1 cellular context compared by ENCODE assay signal in genomic region chr2:3519255-3520190, GRCh38.
TF ChIP-seq lines count a peak whose summit lies in the region.

A gene with protein sequence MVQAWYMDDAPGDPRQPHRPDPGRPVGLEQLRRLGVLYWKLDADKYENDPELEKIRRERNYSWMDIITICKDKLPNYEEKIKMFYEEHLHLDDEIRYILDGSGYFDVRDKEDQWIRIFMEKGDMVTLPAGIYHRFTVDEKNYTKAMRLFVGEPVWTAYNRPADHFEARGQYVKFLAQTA (minus strand): TSS chr2:3519531. CDS start chr2:3519487, 44 bp downstream.

TF ChIP-seq in HepG2, 621 proteins besides CTCF, POLR2A, EP300 and RAD21 (continued from another document and continues in another):
- TF ChIP-seq ZHX1 (CRISPR knock-in tag; IDR thresholded peaks at IDR 0.05; ENCODE audit: low read depth) (peak; percentile 77; the same call in 1 of the 2 replicates), TEF (CRISPR knock-in tag; IDR thresholded peaks at IDR 0.05) (no peak; the same call in 1 of the 2 replicates), ZFP91 (CRISPR knock-in tag; IDR thresholded peaks at IDR 0.05; ENCODE audit: borderline replicate concordance) (peak; percentile 95), ELK4 (CRISPR knock-in tag; IDR thresholded peaks at IDR 0.05; ENCODE audit: borderline replicate concordance) (no peak), ERF (CRISPR knock-in tag; IDR thresholded peaks at IDR 0.05) (peak; percentile 89), TCF7L2 (IDR thresholded peaks at IDR 0.05; ENCODE audit: low read depth, low read length) (no peak), JUN (CRISPR knock-in tag; IDR thresholded peaks at IDR 0.05) (peak; percentile 70), HOXA7 (CRISPR knock-in tag; IDR thresholded peaks at IDR 0.05) (no peak), IKZF1 (IDR thresholded peaks at IDR 0.05) (no peak), ZC3H4 (CRISPR knock-in tag; IDR thresholded peaks at IDR 0.05; ENCODE audit: borderline replicate concordance) (peak; percentile 74), REL (CRISPR knock-in tag; conservative IDR thresholded peaks at IDR 0.05) (no peak), XRCC5 (optimal IDR thresholded peaks at IDR 0.05; ENCODE audit: low read length) (peak; percentile 78), KAT2B (IDR thresholded peaks at IDR 0.05; ENCODE audit: borderline replicate concordance, low read depth, low read length) (no peak), TFDP1 (CRISPR knock-in tag; IDR thresholded peaks at IDR 0.05; ENCODE audit: borderline replicate concordance) (peak; percentile 91), ZNF709 (CRISPR knock-in tag; IDR thresholded peaks at IDR 0.05) (peak; percentile 98), ZSCAN22 (CRISPR knock-in tag; IDR thresholded peaks at IDR 0.05) (peak; percentile 32; the same call in 1 of the 2 replicates), ZFP1 (CRISPR knock-in tag; IDR thresholded peaks at IDR 0.05) (no peak), HNRNPUL1 (IDR thresholded peaks at IDR 0.05; ENCODE audit: low read depth, low read length) (peak; percentile 45; the same call in 1 of the 2 replicates), BORCS8-MEF2B (CRISPR knock-in tag; IDR thresholded peaks at IDR 0.05) (peak; percentile 99), HCFC1 (IDR thresholded peaks at IDR 0.05; ENCODE audit: low read depth, low read length) (no peak; the same call in 1 of the 2 replicates), ZNF546 (CRISPR knock-in tag; conservative IDR thresholded peaks at IDR 0.05) (peak; percentile 98), NAIF1 (CRISPR knock-in tag; IDR thresholded peaks at IDR 0.05; ENCODE audit: borderline replicate concordance) (peak; percentile 98), ZNF589 (CRISPR knock-in tag; conservative IDR thresholded peaks at IDR 0.05) (0 out of 2 replicates have a peak, but pooled peaks have one; percentile 25), KLF15 (CRISPR knock-in tag; IDR thresholded peaks at IDR 0.05; ENCODE audit: borderline replicate concordance) (peak; percentile 96), SMAD9 (CRISPR knock-in tag; IDR thresholded peaks at IDR 0.05) (no peak; the same call in 1 of the 2 replicates), ZNF782 (CRISPR knock-in tag; IDR thresholded peaks at IDR 0.05; ENCODE audit: borderline replicate concordance) (peak; percentile 90), ZNF343 (CRISPR knock-in tag; IDR thresholded peaks at IDR 0.05) (0 out of 2 replicates have a peak, but pooled peaks have one; percentile 96), LCORL (IDR thresholded peaks at IDR 0.05) (no peak), LCORL (CRISPR knock-in tag; IDR thresholded peaks at IDR 0.05) (peak; percentile 86), ZNF10 (CRISPR knock-in tag; IDR thresholded peaks at IDR 0.05; ENCODE audit: borderline replicate concordance, low read depth) (no peak), ZBTB43 (CRISPR knock-in tag; conservative IDR thresholded peaks at IDR 0.05) (peak; percentile 55; the same call in 1 of the 2 replicates)
- TF ChIP-seq, protein P1, sequence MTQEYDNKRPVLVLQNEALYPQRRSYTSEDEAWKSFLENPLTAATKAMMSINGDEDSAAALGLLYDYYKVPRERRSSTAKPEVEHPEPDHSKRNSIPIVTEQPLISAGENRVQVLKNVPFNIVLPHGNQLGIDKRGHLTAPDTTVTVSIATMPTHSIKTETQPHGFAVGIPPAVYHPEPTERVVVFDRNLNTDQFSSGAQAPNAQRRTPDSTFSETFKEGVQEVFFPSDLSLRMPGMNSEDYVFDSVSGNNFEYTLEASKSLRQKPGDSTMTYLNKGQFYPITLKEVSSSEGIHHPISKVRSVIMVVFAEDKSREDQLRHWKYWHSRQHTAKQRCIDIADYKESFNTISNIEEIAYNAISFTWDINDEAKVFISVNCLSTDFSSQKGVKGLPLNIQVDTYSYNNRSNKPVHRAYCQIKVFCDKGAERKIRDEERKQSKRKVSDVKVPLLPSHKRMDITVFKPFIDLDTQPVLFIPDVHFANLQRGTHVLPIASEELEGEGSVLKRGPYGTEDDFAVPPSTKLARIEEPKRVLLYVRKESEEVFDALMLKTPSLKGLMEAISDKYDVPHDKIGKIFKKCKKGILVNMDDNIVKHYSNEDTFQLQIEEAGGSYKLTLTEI (CRISPR knock-in tag; conservative IDR thresholded peaks at IDR 0.05) = no peak
- TF ChIP-seq, protein P2, sequence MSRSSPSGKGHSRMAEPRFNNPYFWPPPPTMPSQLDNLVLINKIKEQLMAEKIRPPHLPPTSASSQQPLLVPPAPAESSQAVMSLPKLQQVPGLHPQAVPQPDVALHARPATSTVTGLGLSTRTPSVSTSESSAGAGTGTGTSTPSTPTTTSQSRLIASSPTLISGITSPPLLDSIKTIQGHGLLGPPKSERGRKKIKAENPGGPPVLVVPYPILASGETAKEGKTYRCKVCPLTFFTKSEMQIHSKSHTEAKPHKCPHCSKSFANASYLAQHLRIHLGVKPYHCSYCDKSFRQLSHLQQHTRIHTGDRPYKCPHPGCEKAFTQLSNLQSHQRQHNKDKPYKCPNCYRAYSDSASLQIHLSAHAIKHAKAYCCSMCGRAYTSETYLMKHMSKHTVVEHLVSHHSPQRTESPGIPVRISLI (CRISPR knock-in tag; IDR thresholded peaks at IDR 0.05; ENCODE audit: borderline replicate concordance) = peak; percentile 34; the same call in 1 of the 2 replicates
- TF ChIP-seq, protein P3, sequence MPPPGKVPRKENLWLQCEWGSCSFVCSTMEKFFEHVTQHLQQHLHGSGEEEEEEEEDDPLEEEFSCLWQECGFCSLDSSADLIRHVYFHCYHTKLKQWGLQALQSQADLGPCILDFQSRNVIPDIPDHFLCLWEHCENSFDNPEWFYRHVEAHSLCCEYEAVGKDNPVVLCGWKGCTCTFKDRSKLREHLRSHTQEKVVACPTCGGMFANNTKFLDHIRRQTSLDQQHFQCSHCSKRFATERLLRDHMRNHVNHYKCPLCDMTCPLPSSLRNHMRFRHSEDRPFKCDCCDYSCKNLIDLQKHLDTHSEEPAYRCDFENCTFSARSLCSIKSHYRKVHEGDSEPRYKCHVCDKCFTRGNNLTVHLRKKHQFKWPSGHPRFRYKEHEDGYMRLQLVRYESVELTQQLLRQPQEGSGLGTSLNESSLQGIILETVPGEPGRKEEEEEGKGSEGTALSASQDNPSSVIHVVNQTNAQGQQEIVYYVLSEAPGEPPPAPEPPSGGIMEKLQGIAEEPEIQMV (CRISPR knock-in tag; IDR thresholded peaks at IDR 0.05; ENCODE audit: low read depth) = peak; percentile 90
- TF ChIP-seq, protein P4, sequence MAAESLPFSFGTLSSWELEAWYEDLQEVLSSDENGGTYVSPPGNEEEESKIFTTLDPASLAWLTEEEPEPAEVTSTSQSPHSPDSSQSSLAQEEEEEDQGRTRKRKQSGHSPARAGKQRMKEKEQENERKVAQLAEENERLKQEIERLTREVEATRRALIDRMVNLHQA (CRISPR knock-in tag; IDR thresholded peaks at IDR 0.05) = 0 out of 2 replicates have a peak, but pooled peaks have one; percentile 68
- TF ChIP-seq, protein P5, sequence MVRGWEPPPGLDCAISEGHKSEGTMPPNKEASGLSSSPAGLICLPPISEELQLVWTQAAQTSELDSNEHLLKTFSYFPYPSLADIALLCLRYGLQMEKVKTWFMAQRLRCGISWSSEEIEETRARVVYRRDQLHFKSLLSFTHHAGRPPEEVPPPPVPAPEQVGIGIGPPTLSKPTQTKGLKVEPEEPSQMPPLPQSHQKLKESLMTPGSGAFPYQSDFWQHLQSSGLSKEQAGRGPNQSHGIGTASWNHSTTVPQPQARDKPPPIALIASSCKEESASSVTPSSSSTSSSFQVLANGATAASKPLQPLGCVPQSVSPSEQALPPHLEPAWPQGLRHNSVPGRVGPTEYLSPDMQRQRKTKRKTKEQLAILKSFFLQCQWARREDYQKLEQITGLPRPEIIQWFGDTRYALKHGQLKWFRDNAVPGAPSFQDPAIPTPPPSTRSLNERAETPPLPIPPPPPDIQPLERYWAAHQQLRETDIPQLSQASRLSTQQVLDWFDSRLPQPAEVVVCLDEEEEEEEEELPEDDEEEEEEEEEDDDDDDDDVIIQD (CRISPR knock-in tag; IDR thresholded peaks at IDR 0.05; ENCODE audit: low read depth) = 0 out of 2 replicates have a peak, but pooled peaks have one; percentile 13
- TF ChIP-seq, protein P6, sequence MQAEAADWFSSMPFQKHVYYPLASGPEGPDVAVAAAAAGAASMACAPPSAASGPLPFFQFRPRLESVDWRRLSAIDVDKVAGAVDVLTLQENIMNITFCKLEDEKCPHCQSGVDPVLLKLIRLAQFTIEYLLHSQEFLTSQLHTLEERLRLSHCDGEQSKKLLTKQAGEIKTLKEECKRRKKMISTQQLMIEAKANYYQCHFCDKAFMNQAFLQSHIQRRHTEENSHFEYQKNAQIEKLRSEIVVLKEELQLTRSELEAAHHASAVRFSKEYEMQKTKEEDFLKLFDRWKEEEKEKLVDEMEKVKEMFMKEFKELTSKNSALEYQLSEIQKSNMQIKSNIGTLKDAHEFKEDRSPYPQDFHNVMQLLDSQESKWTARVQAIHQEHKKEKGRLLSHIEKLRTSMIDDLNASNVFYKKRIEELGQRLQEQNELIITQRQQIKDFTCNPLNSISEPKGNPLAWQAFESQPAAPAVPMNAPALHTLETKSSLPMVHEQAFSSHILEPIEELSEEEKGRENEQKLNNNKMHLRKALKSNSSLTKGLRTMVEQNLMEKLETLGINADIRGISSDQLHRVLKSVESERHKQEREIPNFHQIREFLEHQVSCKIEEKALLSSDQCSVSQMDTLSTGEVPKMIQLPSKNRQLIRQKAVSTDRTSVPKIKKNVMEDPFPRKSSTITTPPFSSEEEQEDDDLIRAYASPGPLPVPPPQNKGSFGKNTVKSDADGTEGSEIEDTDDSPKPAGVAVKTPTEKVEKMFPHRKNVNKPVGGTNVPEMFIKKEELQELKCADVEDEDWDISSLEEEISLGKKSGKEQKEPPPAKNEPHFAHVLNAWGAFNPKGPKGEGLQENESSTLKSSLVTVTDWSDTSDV (CRISPR knock-in tag; IDR thresholded peaks at IDR 0.05) = peak; percentile 85
- TF ChIP-seq, protein P7, sequence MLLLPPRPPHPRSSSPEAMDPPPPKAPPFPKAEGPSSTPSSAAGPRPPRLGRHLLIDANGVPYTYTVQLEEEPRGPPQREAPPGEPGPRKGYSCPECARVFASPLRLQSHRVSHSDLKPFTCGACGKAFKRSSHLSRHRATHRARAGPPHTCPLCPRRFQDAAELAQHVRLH (CRISPR knock-in tag; IDR thresholded peaks at IDR 0.05; ENCODE audit: borderline replicate concordance, low read depth) = peak; percentile 86
